12 cellular contexts compared by ENCODE assay signal in the genomic region with DNA sequence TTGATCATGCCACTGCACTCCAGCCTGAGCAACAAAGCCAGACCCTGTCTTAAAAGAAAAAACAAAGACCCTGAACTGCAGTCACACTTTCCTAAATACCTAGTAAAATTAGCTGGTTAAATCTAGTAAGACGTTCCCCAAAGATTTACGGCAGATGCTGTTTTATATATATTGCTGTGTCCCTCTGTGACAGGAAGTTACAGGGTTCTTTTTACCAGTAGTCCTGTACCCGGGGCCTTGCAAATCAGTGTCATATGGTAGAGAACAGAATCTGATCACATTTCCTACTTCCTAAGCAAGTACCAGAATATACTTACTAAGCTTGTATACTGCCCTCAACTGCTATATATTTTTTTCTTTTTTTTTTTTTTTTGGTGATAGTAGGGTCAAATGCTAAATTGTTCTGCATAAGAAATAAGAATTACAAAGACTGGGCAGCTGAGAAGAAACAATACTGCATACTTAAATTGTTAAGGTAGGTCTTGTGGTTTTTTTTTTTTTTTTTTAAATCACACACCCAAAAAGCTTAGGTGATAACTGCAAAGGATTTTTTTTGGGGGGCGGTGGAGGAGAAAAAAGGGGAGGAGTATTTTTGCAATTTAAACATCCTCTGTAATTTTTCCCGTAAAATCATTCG. TPM values are rescaled to one million over a fixed set of nuclear protein-coding genes. Genes with fewer than 3 reads are reported as not detected.
DNase-seq lines count a peak whose midpoint lies in the region; ATAC-seq and TF ChIP-seq lines count a peak whose summit lies in the region.
"Had no signal": no experiment of that assay in that cellular context is flagged by ENCODE, and none has a peak within 500 bp of the region (broad histone marks: within the 10 kb centered on the region; RNA-seq: fewer than 3 reads in every experiment).

No MANE protein-coding gene starts in this region.

- peaks cover 20% of the 10 kb centered on the region for H3K36me3 Mint-ChIP-seq in endodermal cell (ENCODE audit: low read depth)
- H3K36me3 Mint-ChIP-seq in stimulated activated effector memory CD8-positive, alpha-beta T cell treated with anti-CD3 and anti-CD28 coated beads, Interleukin-12 subunit alpha, Interleukin-12 subunit beta, amount 100 ng/mL, for 72 hours = peaks cover 24% of the 10 kb centered on the region

- no peak overlapping the region for H3K4me3 Mint-ChIP-seq in endodermal cell
- no peak overlapping the region for H3K4me3 Mint-ChIP-seq in stimulated activated effector memory CD8-positive, alpha-beta T cell treated with anti-CD3 and anti-CD28 coated beads, Interleukin-12 subunit alpha, Interleukin-12 subunit beta, amount 100 ng/mL, for 72 hours

- WGBS in endodermal cell (ENCODE audit: insufficient coverage in 1 of 2, insufficient read length in 1 of 2), 2 experiments = 97 to 100% methylated on average over 1 to 4 of the region's 6 CpGs

- H3K27me3 ChIP-seq in Panc1 (ENCODE audit: control insufficient read depth, insufficient read depth, low read length) = no peaks in the 10 kb centered on the region
- H3K27me3 ChIP-seq in endodermal cell (ENCODE audit: control insufficient read depth, insufficient read depth, low read length, poor library complexity, severe bottlenecking) = no peaks in the 10 kb centered on the region
- H3K27me3 ChIP-seq: foreskin keratinocyte had no signal

- POLR2A ChIA-PET in Panc1 (lab: Charles Lee) = interaction anchor here (0.6 kb wide), 1 partner anchor 10 kb away, joined by 4 read pairs; no protein-coding TSS in a partner anchor

- H3K9me3 Mint-ChIP-seq in endodermal cell = no peaks in the 10 kb centered on the region
- H3K9me3 Mint-ChIP-seq in stimulated activated effector memory CD8-positive, alpha-beta T cell treated with anti-CD3 and anti-CD28 coated beads, Interleukin-12 subunit alpha, Interleukin-12 subunit beta, amount 100 ng/mL, for 72 hours = no peaks in the 10 kb centered on the region

- peak overlapping the region; percentile 77 for H3K27ac Mint-ChIP-seq in endodermal cell
- peak overlapping the region; percentile 20 for H3K27ac Mint-ChIP-seq in stimulated activated effector memory CD8-positive, alpha-beta T cell treated with anti-CD3 and anti-CD28 coated beads, Interleukin-12 subunit alpha, Interleukin-12 subunit beta, amount 100 ng/mL, for 72 hours

- no TSS peak for BruUV-seq in Panc1 (replicated peaks; lab: Mats Ljungman, UMichigan)

- H3K9me3 ChIP-seq in Panc1 (ENCODE audit: control insufficient read depth, insufficient read depth, low read depth, low read length) (no peaks in the 10 kb centered on the region), endodermal cell (ENCODE audit: control insufficient read depth, low read length) (no peaks in the 10 kb centered on the region)

- TF ChIP-seq CTCF in Panc1 (IDR thresholded peaks at IDR 0.05) (no peak), endodermal cell (conservative IDR thresholded peaks at IDR 0.05) (no peak)

- no peak overlapping the region for H3K9ac ChIP-seq in endodermal cell (ENCODE audit: extremely low read depth, low read length, poor library complexity, severe bottlenecking)

- ATAC-seq in Panc1 (no peak), GM18517 (IDR thresholded peaks at IDR 0.05; ENCODE audit: unreplicated experiment) (no peak), GM18502 (IDR thresholded peaks at IDR 0.05; ENCODE audit: poor library complexity, unreplicated experiment) (no peak)
- ATAC-seq in stimulated activated effector memory CD8-positive, alpha-beta T cell treated with anti-CD3 and anti-CD28 coated beads, Interleukin-12 subunit alpha, Interleukin-12 subunit beta, amount 100 ng/mL, for 72 hours = no peak
- ATAC-seq: foreskin keratinocyte had no signal

- peaks cover 45% of the 10 kb centered on the region for H3K4me1 Mint-ChIP-seq in endodermal cell
- peaks cover 32% of the 10 kb centered on the region for H3K4me1 Mint-ChIP-seq in stimulated activated effector memory CD8-positive, alpha-beta T cell treated with anti-CD3 and anti-CD28 coated beads, Interleukin-12 subunit alpha, Interleukin-12 subunit beta, amount 100 ng/mL, for 72 hours

- H3K27ac ChIP-seq in Panc1 (ENCODE audit: low read length) (peak overlapping the region; percentile 99; the same call in 1 of the 2 replicates), endodermal cell (ENCODE audit: low read depth, low read length) (no peak overlapping the region)
- H3K27ac ChIP-seq: foreskin keratinocyte had no signal

- in situ Hi-C loops in Panc1 (cut with HindIII; ENCODE audit: low pct_unique_long_range_greater_than_20kb, low sequenced_read_pairs) = no loop called here

- H3K4me3 ChIP-seq in Panc1 (ENCODE audit: low read depth in 2 of 2, low read length in 2 of 2) (no peak overlapping the region), endodermal cell (ENCODE audit: low read length) (no peak overlapping the region)

- H3K4me1 ChIP-seq in Panc1 (ENCODE audit: control insufficient read depth, insufficient read depth, low read length) = peaks cover 58% of the 10 kb centered on the region
- peaks cover 16% of the 10 kb centered on the region for H3K4me1 ChIP-seq in endodermal cell (ENCODE audit: control insufficient read depth, insufficient read depth, low read length)

- CTCF ChIA-PET in Panc1 (lab: Charles Lee) = no interaction called here

- H3K27me3 Mint-ChIP-seq in endodermal cell (ENCODE audit: insufficient read depth) = no peaks in the 10 kb centered on the region

- intact Hi-C loops in Panc1 (cut with micrococcal nuclease; ENCODE audit: unreplicated experiment) = loop anchor here (10.0 kb wide), 1 partner anchor 68 kb away; no protein-coding TSS in a partner anchor

- H3K36me3 ChIP-seq in Panc1 (ENCODE audit: control insufficient read depth, insufficient read depth, low read length) (no peaks in the 10 kb centered on the region; the same call in none of the 2 replicates), endodermal cell (ENCODE audit: control insufficient read depth, insufficient read depth, low read length) (peaks cover 34% of the 10 kb centered on the region)

- DNase-seq in DMS53 (lab: John Stamatoyannopoulos, UW) (peak; percentile 17), DMS53 treated with DMSO at 0.1 percent for 48 hours (lab: John Stamatoyannopoulos, UW; ENCODE audit: unreplicated experiment) (no peak), Panc1 (ENCODE audit: low read depth, low spot score) (no peak), endodermal cell (no peak), C1 segment of cervical spinal cord (lab: John Stamatoyannopoulos, UW) (no peak)
- DNase-seq in stimulated activated effector memory CD8-positive, alpha-beta T cell treated with anti-CD3 and anti-CD28 coated beads, Interleukin-12 subunit alpha, Interleukin-12 subunit beta, amount 100 ng/mL, for 72 hours (ENCODE audit: low spot score in 2 of 2) = no peak
- DNase-seq: activated naive CD4-positive, alpha-beta T cell treated with anti-CD3 and anti-CD28 coated beads, Interleukin-2, amount 50 U/mL, for 16 hours; foreskin keratinocyte; NCI-H1417; stimulated activated naive CD4-positive, alpha-beta T cell treated with Interleukin-2 at 50 U/mL for 16 hours had no signal

RNA-seq across cellular contexts. Expression of gene KMT2E, which starts 27.3 kb away (rescaled TPM):
- total RNA-seq in Panc1 (2021; ENCODE audit: unreplicated experiment) (51.4 TPM), endodermal cell (10 to 100 TPM; 65.7 to 70.4 TPM)
- polyA plus RNA-seq in Panc1 (2012; ENCODE audit: insufficient read length) = 20.9 TPM
- polyA plus RNA-seq in endodermal cell (2013, experiment 1 of 2) = 73.3 TPM
- 71.3 TPM for polyA plus RNA-seq in endodermal cell (2013, experiment 2 of 2)
